Comparison of ENCODE assay signal across 9 cellular contexts in genomic region chr10:119370046-119370770, GRCh38.
DNase-seq lines count a peak whose midpoint lies in the region; ATAC-seq, FAIRE-seq and TF ChIP-seq lines count a peak whose summit lies in the region.
"Had no signal": no experiment of that assay in that cellular context is flagged by ENCODE, and none has a peak within 500 bp of the region (broad histone marks: within the 10 kb centered on the region; RNA-seq: fewer than 3 reads in every experiment).

No MANE protein-coding gene starts in this region.

- no peaks in the 10 kb centered on the region for H3K9me3 ChIP-seq in endothelial cell of umbilical vein (replicated peaks; ENCODE audit: control insufficient read depth, insufficient read depth, low read length)

- no peak for ATAC-seq in naive thymus-derived CD8-positive, alpha-beta T cell
- no peak for ATAC-seq in left colon

- peak overlapping the region in 2 of 3 experiments; percentile 11 to 68 for H3K4me3 ChIP-seq in endothelial cell of umbilical vein (replicated peaks in 1 of 3; ENCODE audit: insufficient read depth in 1 of 3, low read depth in 1 of 3, low read length in 3 of 3)

- H3K36me3 Mint-ChIP-seq in IgD-negative memory B cell, result peaks cover 10% of the 10 kb centered on the region
- H3K36me3 Mint-ChIP-seq in naive thymus-derived CD8-positive, alpha-beta T cell, result peaks cover 0 to 3% (median 2%) of the 10 kb centered on the region in 3 donors

- H4K20me1 ChIP-seq in endothelial cell of umbilical vein (replicated peaks; ENCODE audit: control insufficient read depth, extremely low read depth, insufficient read depth, low read length), result no peaks in the 10 kb centered on the region

- POLR2A ChIA-PET in endothelial cell of umbilical vein (lab: Charles Lee), result interaction anchor here (1.0 to 2.4 kb wide), 3 partner anchors 32 to 99 kb away, joined by 3 to 14 read pairs (median 6); no protein-coding TSS in a partner anchor
- POLR2A ChIA-PET in naive thymus-derived CD8-positive, alpha-beta T cell (lab: Charles Lee), result no interaction called here

- FAIRE-seq in endothelial cell of umbilical vein (lab: Jason Lieb, UNC), result no peak

- no peaks in the 10 kb centered on the region for H3K79me2 ChIP-seq in endothelial cell of umbilical vein (ENCODE audit: control insufficient read depth, insufficient read depth, low read length)

- no peak for TF ChIP-seq POLR2A in endothelial cell of umbilical vein (IDR thresholded peaks at IDR 0.05; ENCODE audit: low read depth, low read length)

- intact Hi-C loops in endothelial cell of umbilical vein (cut with micrococcal nuclease) (loop anchor here (1.0 to 2.0 kb wide), 5 partner anchors 10 to 162 kb away; no protein-coding TSS in a partner anchor), left colon (cut with DNase I, micrococcal nuclease) (no loop called here)

- no peak for TF ChIP-seq CTCF in endothelial cell of umbilical vein (IDR thresholded peaks at IDR 0.05; ENCODE audit: extremely low read depth in 1 of 2, insufficient read depth in 1 of 2, low read depth in 1 of 2, low read length in 2 of 2)

- peaks cover 0 to 8% (median 2%) of the 10 kb centered on the region in 3 donors for H3K9me3 Mint-ChIP-seq in IgD-negative memory B cell
- no peaks in the 10 kb centered on the region for H3K9me3 Mint-ChIP-seq in naive thymus-derived CD8-positive, alpha-beta T cell
- H3K9me3 Mint-ChIP-seq: T-helper 1 cell treated with Interleukin-12 subunit alpha and Interleukin-12 subunit beta and Interleukin-4 antibody, amounts not matched to agents 30 μg/mL and 1 μg/mL, for 36 hours had no signal

- H3K27ac ChIP-seq in endothelial cell of umbilical vein (ENCODE audit: insufficient read depth, low read depth, low read length), result peak overlapping the region; percentile 98

- DNase-seq in AG08395 (ENCODE audit: low spot score) (peak; percentile 89), endothelial cell of umbilical vein (ENCODE audit: low read depth, low spot score) (peak; percentile 92), NCI-H1092 treated with DMSO at 0.1 percent for 48 hours (lab: John Stamatoyannopoulos, UW) (no peak), NCI-H2107 treated with DMSO at 0.1 percent for 48 hours (lab: John Stamatoyannopoulos, UW; ENCODE audit: unreplicated experiment) (no peak), left colon (no peak)
- peak in 1 of 10 donors; percentile 37 for DNase-seq in naive thymus-derived CD8-positive, alpha-beta T cell
- no peak for DNase-seq in NK-92 treated with Interleukin-12 subunit alpha and Interleukin-12 subunit beta, amount 100 ng/mL, for 24 hours (lab: John Stamatoyannopoulos, UW)

- H3K36me3 ChIP-seq in endothelial cell of umbilical vein (ENCODE audit: control insufficient read depth in 2 of 2, extremely low read depth in 1 of 2, insufficient read depth in 2 of 2, low read length in 2 of 2), result peaks cover 0 to 1% of the 10 kb centered on the region in 2 experiments

- no TSS peak for BruUV-seq in endothelial cell of umbilical vein (replicated peaks; lab: Mats Ljungman, UMichigan)

- no peaks in the 10 kb centered on the region for H3K27me3 ChIP-seq in endothelial cell of umbilical vein (ENCODE audit: control insufficient read depth in 2 of 2, insufficient read depth in 2 of 2, low read length in 2 of 2)

- peaks cover 43% of the 10 kb centered on the region for H3K4me1 ChIP-seq in endothelial cell of umbilical vein (ENCODE audit: control insufficient read depth, extremely low read depth, insufficient read depth, low read length)

- dilution Hi-C loops in endothelial cell of umbilical vein (cut with MboI; ENCODE audit: extremely low pct_ligation_motif_present, low sequenced_read_pairs), result no loop called here

- H3K9ac ChIP-seq in endothelial cell of umbilical vein (replicated peaks; ENCODE audit: extremely low read depth, insufficient read depth, low read length), result peak overlapping the region; percentile 93

- CTCF ChIA-PET in endothelial cell of umbilical vein (lab: Charles Lee), result interaction anchor here (0.7 to 3.0 kb wide), 16 partner anchors 21 to 171 kb away, joined by 3 to 22 read pairs (median 4); partner anchors contain the start of gene GRK5

- no peaks in the 10 kb centered on the region for H3K9me1 ChIP-seq in endothelial cell of umbilical vein (replicated peaks; ENCODE audit: control insufficient read depth, extremely low read depth, insufficient read depth, low read length)

- peak overlapping the region; percentile 90 to 97 (median 96) for H3K4me3 Mint-ChIP-seq in IgD-negative memory B cell
- peak overlapping the region in 2 of 10 donors; percentile 30 to 80 for H3K4me3 Mint-ChIP-seq in naive thymus-derived CD8-positive, alpha-beta T cell
- H3K4me3 Mint-ChIP-seq: T-helper 1 cell treated with Interleukin-12 subunit alpha and Interleukin-12 subunit beta and Interleukin-4 antibody, amounts not matched to agents 30 μg/mL and 1 μg/mL, for 36 hours had no signal

- H3K4me2 ChIP-seq in endothelial cell of umbilical vein (ENCODE audit: insufficient read depth, low read length), result peak overlapping the region; percentile 91

- no peak overlapping the region for H2AFZ ChIP-seq in endothelial cell of umbilical vein (ENCODE audit: low read depth, low read length)

- H3K4me1 Mint-ChIP-seq in IgD-negative memory B cell, result peaks cover 41 to 49% (median 46%) of the 10 kb centered on the region in 3 donors
- H3K4me1 Mint-ChIP-seq in naive thymus-derived CD8-positive, alpha-beta T cell, result peaks cover 11 to 63% (median 23%) of the 10 kb centered on the region in 4 donors

- peaks cover 1% of the 10 kb centered on the region for H3K27me3 Mint-ChIP-seq in IgD-negative memory B cell
- H3K27me3 Mint-ChIP-seq in naive thymus-derived CD8-positive, alpha-beta T cell, result no peaks in the 10 kb centered on the region

- H3K27ac Mint-ChIP-seq in IgD-negative memory B cell, result peak overlapping the region; percentile 94 to 97 (median 96)
- peak overlapping the region in 8 of 10 donors; percentile 17 to 92 (median 56) for H3K27ac Mint-ChIP-seq in naive thymus-derived CD8-positive, alpha-beta T cell
- H3K27ac Mint-ChIP-seq: T-helper 1 cell treated with Interleukin-12 subunit alpha and Interleukin-12 subunit beta and Interleukin-4 antibody, amounts not matched to agents 30 μg/mL and 1 μg/mL, for 36 hours had no signal

TF ChIP-seq in endothelial cell of umbilical vein, 7 proteins besides CTCF, POLR2A, EP300 and RAD21:
- TF ChIP-seq MYC (IDR thresholded peaks at IDR 0.05; ENCODE audit: low read depth, low read length) (no peak), GATA2 (IDR thresholded peaks at IDR 0.05; ENCODE audit: insufficient read depth, insufficient read length, low read depth, low read length) (peak; percentile 89), JUN (IDR thresholded peaks at IDR 0.05; ENCODE audit: borderline replicate concordance, insufficient read depth, insufficient read length, low read depth) (peak; percentile 24), FOS (IDR thresholded peaks at IDR 0.05; ENCODE audit: borderline replicate concordance, insufficient read depth, low read length) (no peak), MAX (IDR thresholded peaks at IDR 0.05; ENCODE audit: insufficient read depth, insufficient read length) (no peak), EZH2 (IDR thresholded peaks at IDR 0.05; ENCODE audit: borderline replicate concordance, low read depth, low read length, severe bottlenecking) (no peak), POLR2AphosphoS5 (IDR thresholded peaks at IDR 0.05; ENCODE audit: insufficient read depth, low read depth, low read length) (no peak)

Comparison
In these comparisons a context has a peak if more than half of its experiments do, and no peak if none do; other contexts are left out.
1. DNase-seq: peak in AG08395 (single experiment) and endothelial cell of umbilical vein (single experiment); none in NCI-H1092 treated with DMSO at 0.1 percent for 48 hours (single experiment), NCI-H2107 treated with DMSO at 0.1 percent for 48 hours (single experiment), left colon (0 of 2) and NK-92 treated with Interleukin-12 subunit alpha and Interleukin-12 subunit beta, amount 100 ng/mL, for 24 hours (single experiment).